ENCODE assay signal across 36 cellular contexts in the genomic region with DNA sequence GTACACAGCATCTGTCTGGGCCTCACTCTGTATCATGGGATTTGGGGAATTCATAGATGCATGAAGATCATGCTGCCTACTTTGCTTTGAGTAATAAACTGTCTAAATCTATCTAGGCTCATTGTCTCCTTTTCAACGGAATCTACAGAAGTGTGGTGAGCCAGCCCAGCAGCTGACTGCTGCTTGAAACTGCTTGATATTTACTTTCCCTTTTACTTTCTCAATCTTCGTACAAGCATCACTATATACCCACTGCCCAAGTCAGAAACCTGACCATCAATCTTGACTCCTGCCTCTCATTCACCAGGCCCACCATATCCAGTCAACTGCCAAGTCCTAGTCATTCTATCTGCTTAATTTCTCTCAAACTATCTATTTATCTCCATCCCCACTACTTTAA.
"Had no signal": no experiment of that assay in that cellular context is flagged by ENCODE, and none has a peak within 500 bp of the region (broad histone marks: within the 10 kb centered on the region; RNA-seq: fewer than 3 reads in every experiment).

No MANE protein-coding gene starts in this region.

- H3K4me3 Mint-ChIP-seq: activated B cell treated with CpG ODN at 0.5 μM for 24 hours; activated CD4-positive, alpha-beta memory T cell treated with anti-CD3 and anti-CD28 coated beads for 36 hours; activated CD4-positive, alpha-beta T cell treated with anti-CD3 and anti-CD28 coated beads, Interleukin-2, amount 10 ng/mL, durations not matched to agents 24 days and 14 days; activated CD8-positive, alpha-beta memory T cell treated with anti-CD3 and anti-CD28 coated beads, Interleukin-2, amount 10 ng/mL, durations not matched to agents 7 days and 5 days; activated CD8-positive, alpha-beta T cell treated with anti-CD3 and anti-CD28 coated beads, Interleukin-2, amount 10 ng/mL, durations not matched to agents 7 days and 5 days; activated naive CD4-positive, alpha-beta T cell treated with anti-CD3 and anti-CD28 coated beads for 36 hours; activated naive CD4-positive, alpha-beta T cell treated with anti-CD3 and anti-CD28 coated beads, Interleukin-2, amount 50 U/mL, for 24 hours; activated naive CD8-positive, alpha-beta T cell treated with anti-CD3 and anti-CD28 coated beads for 36 hours; activated naive CD8-positive, alpha-beta T cell treated with anti-CD3 and anti-CD28 coated beads, Interleukin-2, amount 50 U/mL, for 24 hours; activated T-helper 1 cell treated with anti-CD3 and anti-CD28 coated beads, Interleukin-12 subunit alpha, Interleukin-12 subunit beta, Interleukin-2, Interleukin-4 antibody, amounts not matched to agents 30 ng/mL and 10 ng/mL and 1 ng/mL, durations not matched to agents 14 hours and 24 hours and 36 hours; T-helper 17 cell; T-helper 2 cell treated with Interferon-gamma antibody and Interleukin-4, amounts not matched to agents 5 μg/mL and 100 μg/mL, for 36 hours had no signal

- H3K4me1 ChIP-seq: adrenal gland, body of pancreas, esophagus squamous epithelium, gastroesophageal sphincter had no signal

- H3K36me3 Mint-ChIP-seq: activated CD4-positive, alpha-beta memory T cell treated with anti-CD3 and anti-CD28 coated beads for 36 hours; activated CD8-positive, alpha-beta memory T cell treated with anti-CD3 and anti-CD28 coated beads, Interleukin-2, amount 10 ng/mL, durations not matched to agents 7 days and 5 days; activated naive CD4-positive, alpha-beta T cell treated with anti-CD3 and anti-CD28 coated beads, Interleukin-2, amount 50 U/mL, for 24 hours; activated naive CD8-positive, alpha-beta T cell treated with anti-CD3 and anti-CD28 coated beads for 36 hours had no signal

- H3K27me3 ChIP-seq: adrenal gland, body of pancreas, esophagus squamous epithelium, gastroesophageal sphincter had no signal

- H3K9me3 ChIP-seq: adrenal gland, body of pancreas had no signal

- H3K27me3 Mint-ChIP-seq: activated B cell treated with CpG ODN at 0.5 μM for 24 hours; activated CD4-positive, alpha-beta T cell treated with anti-CD3 and anti-CD28 coated beads, Interleukin-2, amount 10 ng/mL, durations not matched to agents 24 days and 14 days; T-helper 17 cell had no signal

- ATAC-seq: activated CD4-positive, CD25-positive, alpha-beta regulatory T cell treated with anti-CD3 and anti-CD28 coated beads, Interleukin-2, amount 50 U/mL, for 24 hours; activated CD8-positive, alpha-beta memory T cell treated with anti-CD3 and anti-CD28 coated beads, Interleukin-2, amount 10 ng/mL, durations not matched to agents 7 days and 5 days; activated CD8-positive, alpha-beta T cell treated with anti-CD3 and anti-CD28 coated beads, Interleukin-2, amount 10 ng/mL, durations not matched to agents 7 days and 5 days; activated naive CD8-positive, alpha-beta T cell treated with anti-CD3 and anti-CD28 coated beads, Interleukin-2, amount 50 U/mL, for 24 hours; body of pancreas; gastroesophageal sphincter; T-helper 17 cell had no signal

- H3K9me3 Mint-ChIP-seq: activated B cell treated with CpG ODN at 0.5 μM for 24 hours; activated CD4-positive, alpha-beta memory T cell treated with anti-CD3 and anti-CD28 coated beads for 36 hours; activated naive CD4-positive, alpha-beta T cell treated with anti-CD3 and anti-CD28 coated beads for 36 hours; activated naive CD8-positive, alpha-beta T cell treated with anti-CD3 and anti-CD28 coated beads, Interleukin-2, amount 50 U/mL, for 24 hours; activated T-helper 1 cell treated with anti-CD3 and anti-CD28 coated beads, Interleukin-12 subunit alpha, Interleukin-12 subunit beta, Interleukin-2, Interleukin-4 antibody, amounts not matched to agents 30 ng/mL and 10 ng/mL and 1 ng/mL, durations not matched to agents 14 hours and 24 hours and 36 hours; activated T-helper 2 cell treated with anti-CD3 and anti-CD28 coated beads, Interferon-gamma antibody, Interleukin-2, Interleukin-4, amounts not matched to agents 10 μg/mL and 5 μg/mL and 100 μg/mL, durations not matched to agents 14 hours and 24 hours and 36 hours; T-helper 2 cell treated with Interferon-gamma antibody and Interleukin-4, amounts not matched to agents 5 μg/mL and 100 μg/mL, for 36 hours had no signal

- DNase-seq: activated B cell treated with CpG ODN at 0.5 μM for 24 hours; activated CD4-positive, alpha-beta memory T cell treated with anti-CD3 and anti-CD28 coated beads for 36 hours; activated CD4-positive, alpha-beta T cell treated with anti-CD3 and anti-CD28 coated beads, Interleukin-2, amount 10 ng/mL, durations not matched to agents 24 days and 14 days; activated CD8-positive, alpha-beta memory T cell treated with anti-CD3 and anti-CD28 coated beads, Interleukin-2, amount 10 ng/mL, durations not matched to agents 7 days and 5 days; activated CD8-positive, alpha-beta memory T cell treated with anti-CD3 and anti-CD28 coated beads, Interleukin-2, amount 50 U/mL, for 4 hours; activated CD8-positive, alpha-beta T cell treated with anti-CD3 and anti-CD28 coated beads, Interleukin-2, amount 10 ng/mL, durations not matched to agents 7 days and 5 days; activated effector memory CD4-positive, alpha-beta T cell treated with anti-CD3 and anti-CD28 coated beads, Interleukin-2, amount 50 U/mL, for 16 hours; activated naive CD4-positive, alpha-beta T cell treated with anti-CD3 and anti-CD28 coated beads for 36 hours; activated naive CD8-positive, alpha-beta T cell treated with anti-CD3 and anti-CD28 coated beads for 36 hours; activated naive CD8-positive, alpha-beta T cell treated with anti-CD3 and anti-CD28 coated beads, Interleukin-2, amount 50 U/mL, for 24 hours; activated T-cell treated with anti-CD3 and anti-CD28 coated beads, Interleukin-2, amount 50 U/mL, for 1 hour; activated T-cell treated with anti-CD3 and anti-CD28 coated beads, Interleukin-2, amount 50 U/mL, for 48 hours; adrenal gland; amygdala; aorta; body of pancreas; central memory CD4-positive, alpha-beta T cell; cortex of kidney; effector CD4-positive, alpha-beta T cell; esophagus squamous epithelium; foreskin melanocyte; head of caudate nucleus; hypothalamus; T-helper 17 cell; T1000; WERI-Rb-1 had no signal

- H3K36me3 ChIP-seq: adrenal gland, esophagus squamous epithelium, gastroesophageal sphincter, WERI-Rb-1 had no signal

- H3K4me3 ChIP-seq: adrenal gland, body of pancreas, esophagus squamous epithelium, gastroesophageal sphincter had no signal

- FAIRE-seq: colon, endometrium, endothelial cell of umbilical vein had no signal

- H3K27ac Mint-ChIP-seq: activated B cell treated with CpG ODN at 0.5 μM for 24 hours; activated CD4-positive, alpha-beta memory T cell treated with anti-CD3 and anti-CD28 coated beads for 36 hours; activated CD4-positive, alpha-beta T cell treated with anti-CD3 and anti-CD28 coated beads, Interleukin-2, amount 10 ng/mL, durations not matched to agents 24 days and 14 days; activated CD8-positive, alpha-beta memory T cell treated with anti-CD3 and anti-CD28 coated beads, Interleukin-2, amount 10 ng/mL, durations not matched to agents 7 days and 5 days; activated CD8-positive, alpha-beta T cell treated with anti-CD3 and anti-CD28 coated beads, Interleukin-2, amount 10 ng/mL, durations not matched to agents 7 days and 5 days; activated naive CD4-positive, alpha-beta T cell treated with anti-CD3 and anti-CD28 coated beads for 36 hours; activated naive CD4-positive, alpha-beta T cell treated with anti-CD3 and anti-CD28 coated beads, Interleukin-2, amount 50 U/mL, for 24 hours; activated naive CD8-positive, alpha-beta T cell treated with anti-CD3 and anti-CD28 coated beads for 36 hours; activated naive CD8-positive, alpha-beta T cell treated with anti-CD3 and anti-CD28 coated beads, Interleukin-2, amount 50 U/mL, for 24 hours; activated T-helper 1 cell treated with anti-CD3 and anti-CD28 coated beads, Interleukin-12 subunit alpha, Interleukin-12 subunit beta, Interleukin-2, Interleukin-4 antibody, amounts not matched to agents 30 ng/mL and 10 ng/mL and 1 ng/mL, durations not matched to agents 14 hours and 24 hours and 36 hours; activated T-helper 2 cell treated with anti-CD3 and anti-CD28 coated beads, Interferon-gamma antibody, Interleukin-2, Interleukin-4, amounts not matched to agents 10 μg/mL and 5 μg/mL and 100 μg/mL, durations not matched to agents 14 hours and 24 hours and 36 hours; T-helper 17 cell; T-helper 2 cell treated with Interferon-gamma antibody and Interleukin-4, amounts not matched to agents 5 μg/mL and 100 μg/mL, for 36 hours had no signal

- H3K27ac ChIP-seq: adrenal gland, body of pancreas, epithelial cell of prostate, esophagus squamous epithelium, gastroesophageal sphincter, WERI-Rb-1 had no signal

- H3K4me1 Mint-ChIP-seq: activated B cell treated with CpG ODN at 0.5 μM for 24 hours; activated CD4-positive, alpha-beta T cell treated with anti-CD3 and anti-CD28 coated beads, Interleukin-2, amount 10 ng/mL, durations not matched to agents 24 days and 14 days; activated CD8-positive, alpha-beta memory T cell treated with anti-CD3 and anti-CD28 coated beads, Interleukin-2, amount 10 ng/mL, durations not matched to agents 7 days and 5 days; activated naive CD4-positive, alpha-beta T cell treated with anti-CD3 and anti-CD28 coated beads, Interleukin-2, amount 50 U/mL, for 24 hours; activated naive CD8-positive, alpha-beta T cell treated with anti-CD3 and anti-CD28 coated beads for 36 hours; activated naive CD8-positive, alpha-beta T cell treated with anti-CD3 and anti-CD28 coated beads, Interleukin-2, amount 50 U/mL, for 24 hours; T-helper 17 cell had no signal
